In the genomic region with DNA sequence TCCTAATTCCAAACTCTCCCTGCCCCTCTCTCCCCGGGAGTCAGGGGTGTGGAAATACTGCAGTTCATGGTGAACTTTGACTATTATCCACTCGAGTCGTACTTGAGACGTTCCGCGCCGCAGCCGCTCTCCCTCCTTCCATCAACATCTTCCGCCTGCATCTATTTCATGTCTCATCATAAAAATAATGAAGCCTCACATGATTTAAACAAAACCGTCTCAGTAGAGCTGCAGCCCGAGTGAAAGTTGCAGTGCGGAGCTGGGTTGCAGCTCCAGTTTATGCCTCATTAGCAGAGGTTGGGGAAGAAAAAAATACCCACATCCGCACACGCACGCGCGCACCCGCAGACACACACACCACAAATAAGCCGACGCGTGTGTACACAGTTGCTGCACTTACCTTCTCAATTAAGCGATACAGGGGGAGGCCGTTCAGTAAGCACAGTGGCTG, we compare ENCODE assay signal across 8 cellular contexts. TPM values are rescaled to one million over a fixed set of nuclear protein-coding genes. Genes with fewer than 3 reads are reported as not detected.
DNase-seq lines count a peak whose midpoint lies in the region; ATAC-seq and TF ChIP-seq lines count a peak whose summit lies in the region.

No MANE protein-coding gene starts in this region.

- no peak for ATAC-seq in GM19324 (IDR thresholded peaks at IDR 0.05; ENCODE audit: low FRiP score, unreplicated experiment)

- peak overlapping the region; percentile 60 for H3K4me3 ChIP-seq in WI38 (ENCODE audit: low read depth, low read length)
- peak overlapping the region; percentile 88 for H3K4me3 ChIP-seq in iPS-18a (ENCODE audit: low read length)

- H3K36me3 Mint-ChIP-seq in CD14-positive monocyte = no peaks in the 10 kb centered on the region
- H3K36me3 Mint-ChIP-seq in activated naive CD8-positive, alpha-beta T cell treated with anti-CD3 and anti-CD28 coated beads for 36 hours = peaks cover 3% of the 10 kb centered on the region

- H3K36me3 ChIP-seq in iPS-18a (ENCODE audit: control insufficient read depth, low read depth, low read length) = no peaks in the 10 kb centered on the region

- TF ChIP-seq CTCF in CD14-positive monocyte (IDR thresholded peaks at IDR 0.05) (no peak), WI38 (IDR thresholded peaks at IDR 0.05; ENCODE audit: low read depth, low read length) (no peak)

- peaks cover 53% of the 10 kb centered on the region for H3K4me1 ChIP-seq in iPS-18a (ENCODE audit: control insufficient read depth, low read depth, low read length)

- peaks cover 8% of the 10 kb centered on the region for H3K4me1 Mint-ChIP-seq in CD14-positive monocyte
- peaks cover 2% of the 10 kb centered on the region for H3K4me1 Mint-ChIP-seq in activated naive CD8-positive, alpha-beta T cell treated with anti-CD3 and anti-CD28 coated beads for 36 hours

- TF ChIP-seq EP300 in Ishikawa (IDR thresholded peaks at IDR 0.05; ENCODE audit: borderline replicate concordance) = no peak

- peaks cover 0 to 12% (median 7%) of the 10 kb centered on the region in 7 donors for H3K9me3 Mint-ChIP-seq in CD14-positive monocyte
- peaks cover 1% of the 10 kb centered on the region for H3K9me3 Mint-ChIP-seq in activated naive CD8-positive, alpha-beta T cell treated with anti-CD3 and anti-CD28 coated beads for 36 hours

- H3K9ac ChIP-seq in iPS-18a (ENCODE audit: low read length) = peak overlapping the region; percentile 50

- H3K27ac ChIP-seq in iPS-18a (ENCODE audit: low read length) (no peak overlapping the region), temporal lobe (ENCODE audit: low read depth, low read length) (peak overlapping the region; percentile 82)

- H3K4me3 Mint-ChIP-seq in CD14-positive monocyte = peak overlapping the region; percentile 53 to 86
- no peak overlapping the region for H3K4me3 Mint-ChIP-seq in activated naive CD8-positive, alpha-beta T cell treated with anti-CD3 and anti-CD28 coated beads for 36 hours

- intact Hi-C loops in CD14-positive monocyte (cut with micrococcal nuclease) = no loop called here

- DNase-seq in CD14-positive monocyte (ENCODE audit: low spot score) (no peak), 8988T (no peak)
- no peak for DNase-seq in activated naive CD8-positive, alpha-beta T cell treated with anti-CD3 and anti-CD28 coated beads for 36 hours

- H3K27me3 ChIP-seq in iPS-18a (ENCODE audit: control insufficient read depth, insufficient read depth, low read length) = peaks cover 71% of the 10 kb centered on the region

- H3K27ac Mint-ChIP-seq in CD14-positive monocyte = peak overlapping the region in 1 of 7 donors; percentile 39
- no peak overlapping the region for H3K27ac Mint-ChIP-seq in activated naive CD8-positive, alpha-beta T cell treated with anti-CD3 and anti-CD28 coated beads for 36 hours

- H3K9me3 ChIP-seq in iPS-18a (ENCODE audit: control insufficient read depth, low read depth, low read length) = no peaks in the 10 kb centered on the region

- H3K27me3 Mint-ChIP-seq in CD14-positive monocyte (ENCODE audit: low read depth in 3 of 3) = peaks cover 72 to 81% (median 77%) of the 10 kb centered on the region in 3 donors
- peaks cover 74% of the 10 kb centered on the region for H3K27me3 Mint-ChIP-seq in activated naive CD8-positive, alpha-beta T cell treated with anti-CD3 and anti-CD28 coated beads for 36 hours

- no peak for TF ChIP-seq RAD21 in Ishikawa (IDR thresholded peaks at IDR 0.05; ENCODE audit: low read depth)

TF ChIP-seq in Ishikawa, 13 proteins besides CTCF, POLR2A, EP300 and RAD21:
- no peak for TF ChIP-seq FOXM1 (IDR thresholded peaks at IDR 0.05; ENCODE audit: borderline replicate concordance, low read depth)
- TF ChIP-seq MAX (IDR thresholded peaks at IDR 0.05) = 0 out of 2 replicates have a peak, but pooled peaks have one; percentile 3
- no peak for TF ChIP-seq CREB1 (IDR thresholded peaks at IDR 0.05; ENCODE audit: low read depth)

RNA-seq across cellular contexts. Expression of gene LMO3, which starts 0.3 kb away (rescaled TPM):
- not detected for polyA plus RNA-seq in CD14-positive monocyte
- 654 TPM for total RNA-seq in temporal lobe
- not detected for total RNA-seq in activated naive CD8-positive, alpha-beta T cell treated with anti-CD3 and anti-CD28 coated beads for 36 hours

Comparison
In these comparisons a context has a peak if more than half of its experiments do, and no peak if none do; other contexts are left out.
1. RNA of gene LMO3, which starts 0.3 kb away (total RNA-seq): 654 TPM in temporal lobe (single experiment); not detected in activated naive CD8-positive, alpha-beta T cell treated with anti-CD3 and anti-CD28 coated beads for 36 hours; every median in the first group is over 100 times any median in the second.